In genomic region chr9:124428751-124429529, GRCh38 we compare ENCODE assay signal across 1 cellular context.
TF ChIP-seq lines count a peak whose summit lies in the region.

No MANE protein-coding gene starts in this region.

TF ChIP-seq in SK-N-SH treated with all-trans-retinoic acid at 6 μM for 48 hours, 23 proteins besides CTCF, POLR2A, EP300 and RAD21:
- TF ChIP-seq CREB5 (CRISPR knock-in tag; IDR thresholded peaks at IDR 0.05; ENCODE audit: low read depth) = no peak
- no peak for TF ChIP-seq PPARA (CRISPR knock-in tag; IDR thresholded peaks at IDR 0.05; ENCODE audit: borderline replicate concordance)
- no peak for TF ChIP-seq ESRRG (CRISPR knock-in tag; IDR thresholded peaks at IDR 0.05)
- no peak for TF ChIP-seq GLIS3 (CRISPR knock-in tag; IDR thresholded peaks at IDR 0.05)
- TF ChIP-seq OSR1 (CRISPR knock-in tag; IDR thresholded peaks at IDR 0.05) = no peak
- TF ChIP-seq ZFP3 (CRISPR knock-in tag; IDR thresholded peaks at IDR 0.05) = no peak
- TF ChIP-seq ZNF565 (CRISPR knock-in tag; conservative IDR thresholded peaks at IDR 0.05; ENCODE audit: low read depth) = no peak
- no peak for TF ChIP-seq ARNTL (CRISPR knock-in tag; IDR thresholded peaks at IDR 0.05; ENCODE audit: borderline replicate concordance, low read depth)
- TF ChIP-seq POU6F1 (CRISPR knock-in tag; IDR thresholded peaks at IDR 0.05; ENCODE audit: borderline replicate concordance, low read depth) = no peak
- TF ChIP-seq ISL1 (CRISPR knock-in tag; IDR thresholded peaks at IDR 0.05) = no peak
